ENCODE assay signal across 8 cellular contexts in the genomic region with DNA sequence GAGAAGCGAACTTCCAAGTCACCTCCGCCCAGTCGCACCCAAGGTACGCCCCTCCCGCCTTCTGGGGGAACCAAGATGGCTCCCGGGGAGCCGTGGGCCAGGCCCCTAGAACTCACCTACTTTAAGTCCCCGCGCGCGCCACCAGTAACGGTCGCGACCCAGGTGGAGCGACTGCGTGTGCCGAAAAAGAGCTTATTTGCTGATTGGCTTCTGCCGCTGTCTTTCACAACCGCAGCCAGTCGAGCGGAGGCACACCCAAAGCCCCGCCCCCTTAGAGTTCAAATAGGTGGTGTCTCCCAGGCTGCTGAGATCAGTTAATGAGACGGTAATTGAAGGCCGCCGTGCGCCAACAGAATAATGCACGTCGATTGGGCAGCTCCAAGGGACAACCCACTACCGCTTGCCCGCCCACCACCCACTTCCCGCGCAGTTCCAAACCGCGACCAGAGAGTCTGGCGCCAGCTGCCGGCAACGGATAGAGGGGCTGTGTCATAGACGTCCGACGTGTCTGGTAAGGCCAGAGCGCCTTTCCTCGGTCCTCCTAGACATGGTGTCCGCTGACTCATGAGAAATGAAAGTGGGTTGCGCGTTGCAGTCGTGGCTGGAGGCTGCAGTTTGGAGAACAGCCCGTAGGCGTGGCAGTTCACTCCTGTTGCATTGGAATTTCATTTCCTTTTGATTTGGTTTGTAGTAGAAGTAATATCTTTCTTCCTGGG.
DNase-seq lines count a peak whose midpoint lies in the region; ATAC-seq and FAIRE-seq lines count a peak whose summit lies in the region.

A gene with protein sequence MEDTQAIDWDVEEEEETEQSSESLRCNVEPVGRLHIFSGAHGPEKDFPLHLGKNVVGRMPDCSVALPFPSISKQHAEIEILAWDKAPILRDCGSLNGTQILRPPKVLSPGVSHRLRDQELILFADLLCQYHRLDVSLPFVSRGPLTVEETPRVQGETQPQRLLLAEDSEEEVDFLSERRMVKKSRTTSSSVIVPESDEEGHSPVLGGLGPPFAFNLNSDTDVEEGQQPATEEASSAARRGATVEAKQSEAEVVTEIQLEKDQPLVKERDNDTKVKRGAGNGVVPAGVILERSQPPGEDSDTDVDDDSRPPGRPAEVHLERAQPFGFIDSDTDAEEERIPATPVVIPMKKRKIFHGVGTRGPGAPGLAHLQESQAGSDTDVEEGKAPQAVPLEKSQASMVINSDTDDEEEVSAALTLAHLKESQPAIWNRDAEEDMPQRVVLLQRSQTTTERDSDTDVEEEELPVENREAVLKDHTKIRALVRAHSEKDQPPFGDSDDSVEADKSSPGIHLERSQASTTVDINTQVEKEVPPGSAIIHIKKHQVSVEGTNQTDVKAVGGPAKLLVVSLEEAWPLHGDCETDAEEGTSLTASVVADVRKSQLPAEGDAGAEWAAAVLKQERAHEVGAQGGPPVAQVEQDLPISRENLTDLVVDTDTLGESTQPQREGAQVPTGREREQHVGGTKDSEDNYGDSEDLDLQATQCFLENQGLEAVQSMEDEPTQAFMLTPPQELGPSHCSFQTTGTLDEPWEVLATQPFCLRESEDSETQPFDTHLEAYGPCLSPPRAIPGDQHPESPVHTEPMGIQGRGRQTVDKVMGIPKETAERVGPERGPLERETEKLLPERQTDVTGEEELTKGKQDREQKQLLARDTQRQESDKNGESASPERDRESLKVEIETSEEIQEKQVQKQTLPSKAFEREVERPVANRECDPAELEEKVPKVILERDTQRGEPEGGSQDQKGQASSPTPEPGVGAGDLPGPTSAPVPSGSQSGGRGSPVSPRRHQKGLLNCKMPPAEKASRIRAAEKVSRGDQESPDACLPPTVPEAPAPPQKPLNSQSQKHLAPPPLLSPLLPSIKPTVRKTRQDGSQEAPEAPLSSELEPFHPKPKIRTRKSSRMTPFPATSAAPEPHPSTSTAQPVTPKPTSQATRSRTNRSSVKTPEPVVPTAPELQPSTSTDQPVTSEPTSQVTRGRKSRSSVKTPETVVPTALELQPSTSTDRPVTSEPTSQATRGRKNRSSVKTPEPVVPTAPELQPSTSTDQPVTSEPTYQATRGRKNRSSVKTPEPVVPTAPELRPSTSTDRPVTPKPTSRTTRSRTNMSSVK (N-terminal part only) (minus strand): TSS at position 153 of the 716 bp plus-strand sequence. CDS start 2,106 bp downstream, outside the sequence.

- peak; percentile 69 for FAIRE-seq in islet of Langerhans (lab: Jason Lieb, UNC)

- peak; percentile 71 for ATAC-seq in GM19035 (IDR thresholded peaks at IDR 0.05; ENCODE audit: unreplicated experiment)
- ATAC-seq in HG03354 (IDR thresholded peaks at IDR 0.05; ENCODE audit: poor library complexity, severe bottlenecking, unreplicated experiment), result peak; percentile 73
- peak; percentile 78 to 83 for ATAC-seq in activated CD4-positive, CD25-positive, alpha-beta regulatory T cell treated with anti-CD3 and anti-CD28 coated beads, Interleukin-2, amount 50 U/mL, for 24 hours

- DNase-seq in AG20443 (ENCODE audit: low spot score) (peak; percentile 95), NCI-H446 treated with DMSO at 0.1 percent for 48 hours (lab: John Stamatoyannopoulos, UW) (peak; percentile 100), cerebellar cortex (ENCODE audit: low spot score) (peak; percentile 100)
- peak; percentile 97 for DNase-seq in stimulated activated CD4-positive, alpha-beta T cell treated with anti-CD3 and anti-CD28 coated beads, Interleukin-12 subunit alpha, Interleukin-12 subunit beta, amount 100 ng/mL, for 4 hours

Comparison
In these comparisons a context has a peak if more than half of its experiments do, and no peak if none do; other contexts are left out.
1. Peak in every context shown above with its lines: DNase-seq and ATAC-seq.